Comparison of ENCODE assay signal across 4 cellular contexts in the genomic region with DNA sequence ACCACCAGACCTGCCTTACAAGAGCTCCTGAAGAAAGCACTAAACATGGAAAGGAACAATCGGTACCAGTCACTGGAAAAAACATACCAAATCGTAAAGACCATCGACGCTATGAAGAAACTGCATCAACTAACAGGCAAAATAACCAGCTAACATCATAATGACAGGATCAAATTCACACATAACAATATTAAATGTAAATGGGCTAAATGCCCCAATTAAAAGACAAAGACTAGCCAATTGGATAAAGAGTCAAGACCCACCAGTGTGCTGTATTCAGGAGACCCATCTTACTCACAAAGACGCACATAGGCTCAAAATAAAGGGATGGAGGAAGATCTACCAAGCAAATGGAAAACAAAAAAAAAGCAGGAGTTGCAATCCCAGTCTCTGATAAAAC. TPM values are rescaled to one million over a fixed set of nuclear protein-coding genes. Genes with fewer than 3 reads are reported as not detected.
"Had no signal": no experiment of that assay in that cellular context is flagged by ENCODE, and none has a peak within 500 bp of the region (broad histone marks: within the 10 kb centered on the region; RNA-seq: fewer than 3 reads in every experiment).

No MANE protein-coding gene starts in this region.

RNA-seq across cellular contexts. Expression of a gene that starts 36.9 kb away (rescaled TPM):
- total RNA-seq: GM23248, H7, HT-29 had no signal
- polyA plus RNA-seq: GM23248, IgD-negative memory B cell had no signal
